Comparison of ENCODE assay signal across 29 cellular contexts in genomic region chr11:104781719-104782376, GRCh38.
"Had no signal": no experiment of that assay in that cellular context is flagged by ENCODE, and none has a peak within 500 bp of the region (broad histone marks: within the 10 kb centered on the region; RNA-seq: fewer than 3 reads in every experiment).

No MANE protein-coding gene starts in this region.

- H3K36me3 ChIP-seq: brain microvascular endothelial cell, heart right ventricle, left lung, lower lobe of right lung, neural progenitor cell, right atrium auricular region, stomach, thyroid gland, upper lobe of left lung, vagina had no signal

- H3K27ac ChIP-seq: brain microvascular endothelial cell, heart right ventricle, left lung, lower lobe of right lung, neural progenitor cell, parathyroid adenoma, psoas muscle, right atrium auricular region, stomach, thyroid gland, upper lobe of left lung, vagina had no signal

- H3K36me3 Mint-ChIP-seq: natural killer cell; neural progenitor cell; stimulated activated naive B cell treated with anti-CD40 and anti-IgM and Interleukin-4, amounts not matched to agents 10 μg/mL and 1 μg/mL and 100 μg/mL, for 72 hours had no signal

- H3K4me3 Mint-ChIP-seq: natural killer cell; neural progenitor cell; stimulated activated naive B cell treated with anti-CD40 and anti-IgM and Interleukin-4, amounts not matched to agents 10 μg/mL and 1 μg/mL and 100 μg/mL, for 72 hours had no signal

- H3K9me3 Mint-ChIP-seq: natural killer cell; stimulated activated naive B cell treated with anti-CD40 and anti-IgM and Interleukin-4, amounts not matched to agents 10 μg/mL and 1 μg/mL and 100 μg/mL, for 72 hours had no signal

- DNase-seq: activated CD4-positive, alpha-beta T cell treated with anti-CD3 and anti-CD28 coated beads for 4 hours; activated CD4-positive, alpha-beta T cell treated with anti-CD3 and anti-CD28 coated beads, Interleukin-2, amount 50 U/mL, for 48 hours; activated CD8-positive, alpha-beta memory T cell treated with anti-CD3 and anti-CD28 coated beads, Interleukin-2, amount 50 U/mL, for 4 hours; activated gamma-delta T cell; activated naive CD4-positive, alpha-beta T cell treated with anti-CD3 and anti-CD28 coated beads, Interleukin-2, amount 50 U/mL, for 16 hours; activated T-cell treated with anti-CD3 and anti-CD28 coated beads, Interleukin-2, amount 50 U/mL, for 1 hour; amniotic stem cell; brain microvascular endothelial cell; central memory CD4-positive, alpha-beta T cell; effector CD8-positive, alpha-beta T cell; foreskin fibroblast; heart right ventricle; left lung; lower lobe of right lung; mesenchymal stem cell; natural killer cell; occipital lobe; psoas muscle; stimulated activated CD4-positive, alpha-beta T cell treated with anti-CD3 and anti-CD28 coated beads, Interleukin-15, amount 100 ng/mL, for 24 hours; stimulated activated CD4-positive, alpha-beta T cell treated with anti-CD3 and anti-CD28 coated beads, Interleukin-2, amount 100 ng/mL, for 24 hours; stimulated activated naive B cell treated with anti-CD40 and anti-IgM and Interleukin-4, amounts not matched to agents 10 μg/mL and 1 μg/mL and 100 μg/mL, for 72 hours; stomach; thyroid gland; upper lobe of left lung had no signal

- H3K4me2 ChIP-seq: neural progenitor cell had no signal

- H3K9ac ChIP-seq: neural progenitor cell, parathyroid adenoma had no signal

- H3K4me1 ChIP-seq: heart right ventricle, left lung, lower lobe of right lung, neural progenitor cell, parathyroid adenoma, psoas muscle, right atrium auricular region, stomach, thyroid gland, upper lobe of left lung, vagina had no signal

- H3K79me2 ChIP-seq: parathyroid adenoma had no signal

- H2AFZ ChIP-seq: neural progenitor cell, parathyroid adenoma had no signal

- ATAC-seq: esophagus mucosa; heart right ventricle; left lung; lower lobe of right lung; natural killer cell; psoas muscle; stimulated activated naive B cell treated with anti-CD40 and anti-IgM and Interleukin-4, amounts not matched to agents 10 μg/mL and 1 μg/mL and 100 μg/mL, for 72 hours had no signal

- H3K27ac Mint-ChIP-seq: natural killer cell; neural progenitor cell; stimulated activated naive B cell treated with anti-CD40 and anti-IgM and Interleukin-4, amounts not matched to agents 10 μg/mL and 1 μg/mL and 100 μg/mL, for 72 hours had no signal

- H3K27me3 Mint-ChIP-seq: stimulated activated naive B cell treated with anti-CD40 and anti-IgM and Interleukin-4, amounts not matched to agents 10 μg/mL and 1 μg/mL and 100 μg/mL, for 72 hours had no signal

- H3K4me3 ChIP-seq: heart right ventricle, left lung, lower lobe of right lung, neural progenitor cell, psoas muscle, right atrium auricular region, stomach, thyroid gland, upper lobe of left lung, vagina had no signal

- H3K27me3 ChIP-seq: brain microvascular endothelial cell, heart right ventricle, left lung, neural progenitor cell, right atrium auricular region, stomach, thyroid gland, upper lobe of left lung, vagina had no signal

- H3K9me3 ChIP-seq: heart right ventricle, left lung, lower lobe of right lung, psoas muscle, right atrium auricular region, stomach, thyroid gland, upper lobe of left lung, vagina had no signal

- H3K4me1 Mint-ChIP-seq: natural killer cell, neural progenitor cell had no signal
